In the genomic region with DNA sequence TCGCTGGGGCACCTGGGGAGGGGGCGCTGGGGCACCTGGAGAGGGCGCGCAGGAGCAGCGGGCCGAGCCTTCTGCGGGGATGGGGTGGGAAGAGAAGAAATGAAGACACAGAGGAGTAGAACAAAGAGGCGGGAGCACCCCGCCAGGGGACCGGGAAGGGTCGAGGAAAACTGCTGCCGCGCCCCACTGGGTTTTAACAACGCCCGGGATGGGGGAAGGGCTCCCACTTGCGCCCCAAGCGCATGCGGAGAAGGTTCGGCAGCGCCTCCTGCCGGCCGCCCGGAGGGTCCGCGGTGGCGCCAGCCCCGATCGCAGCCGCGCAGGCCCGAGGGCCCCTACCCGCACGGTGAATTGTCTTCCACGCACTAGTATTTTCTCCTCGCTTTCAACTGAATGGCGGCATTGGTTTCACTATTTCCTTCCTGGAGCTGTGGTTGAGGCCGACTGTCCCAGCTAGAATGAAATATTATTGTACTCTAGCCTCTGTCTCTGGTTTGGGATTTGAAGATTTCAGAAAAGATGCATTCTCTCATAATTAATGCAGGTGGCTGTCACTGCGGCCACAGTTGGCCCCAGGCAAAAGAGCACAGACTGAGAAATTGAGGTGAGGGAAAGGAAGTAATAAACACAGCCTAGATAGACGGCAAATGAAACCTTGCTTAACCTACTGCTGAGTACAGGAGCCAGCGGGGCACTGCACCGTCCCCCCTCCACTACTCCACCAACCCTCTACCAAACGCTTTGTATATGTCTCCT, we compare ENCODE assay signal across 8 cellular contexts. TPM values are rescaled to one million over a fixed set of nuclear protein-coding genes. Genes with fewer than 3 reads are reported as not detected.
DNase-seq lines count a peak whose midpoint lies in the region; ATAC-seq and TF ChIP-seq lines count a peak whose summit lies in the region.

No MANE protein-coding gene starts in this region.

- no peak overlapping the region for H3K27ac ChIP-seq in ectodermal cell (ENCODE audit: insufficient read depth, low read depth, low read length, poor library complexity, severe bottlenecking)

- peak; percentile 99 for ATAC-seq in activated CD8-positive, alpha-beta T cell treated with anti-CD3 and anti-CD28 coated beads for 36 hours

- H3K27ac Mint-ChIP-seq in activated CD8-positive, alpha-beta T cell treated with anti-CD3 and anti-CD28 coated beads for 36 hours, result peak overlapping the region; percentile 74

- CTCF ChIA-PET in activated CD8-positive, alpha-beta T cell treated with anti-CD3 and anti-CD28 coated beads for 36 hours (lab: Charles Lee), result interaction anchor here (0.6 to 8.2 kb wide), 26 partner anchors 9 to 404 kb away, joined by 3 to 77 read pairs (median 3); no protein-coding TSS in a partner anchor

- H3K36me3 ChIP-seq in MG63 (no peaks in the 10 kb centered on the region), ectodermal cell (ENCODE audit: control insufficient read depth, insufficient read depth, low read length) (no peaks in the 10 kb centered on the region)

- intact Hi-C loops in activated CD8-positive, alpha-beta T cell treated with anti-CD3 and anti-CD28 coated beads for 36 hours (cut with micrococcal nuclease), result loop anchor here (10.0 kb wide), 1 partner anchor 86 kb away; no protein-coding TSS in a partner anchor

- H3K27me3 Mint-ChIP-seq in activated CD8-positive, alpha-beta T cell treated with anti-CD3 and anti-CD28 coated beads for 36 hours, result no peaks in the 10 kb centered on the region

- no peaks in the 10 kb centered on the region for H3K9me3 ChIP-seq in MG63
- H3K9me3 ChIP-seq in ectodermal cell (ENCODE audit: control insufficient read depth, low read length), result no peaks in the 10 kb centered on the region

- peak; percentile 95 for TF ChIP-seq CTCF in activated CD8-positive, alpha-beta T cell treated with anti-CD3 and anti-CD28 coated beads for 36 hours (IDR thresholded peaks at IDR 0.05)

- peak overlapping the region; percentile 67 for H3K4me3 Mint-ChIP-seq in activated CD8-positive, alpha-beta T cell treated with anti-CD3 and anti-CD28 coated beads for 36 hours

- 13 to 14% methylated on average over 42 of the region's 42 CpGs for WGBS in ectodermal cell, 2 experiments

- H3K4me1 Mint-ChIP-seq in activated CD8-positive, alpha-beta T cell treated with anti-CD3 and anti-CD28 coated beads for 36 hours (ENCODE audit: low read depth), result peaks cover 9% of the 10 kb centered on the region

- POLR2A ChIA-PET in activated CD8-positive, alpha-beta T cell treated with anti-CD3 and anti-CD28 coated beads for 36 hours (lab: Charles Lee), result no interaction called here

- peak overlapping the region; percentile 41 for H3K4me3 ChIP-seq in MG63
- peak overlapping the region; percentile 47 for H3K4me3 ChIP-seq in ectodermal cell (ENCODE audit: insufficient read depth, low read depth, low read length)

- H3K36me3 Mint-ChIP-seq in activated CD8-positive, alpha-beta T cell treated with anti-CD3 and anti-CD28 coated beads for 36 hours (ENCODE audit: low read depth), result no peaks in the 10 kb centered on the region

- no peaks in the 10 kb centered on the region for H3K9me3 Mint-ChIP-seq in activated CD8-positive, alpha-beta T cell treated with anti-CD3 and anti-CD28 coated beads for 36 hours

- H3K4me1 ChIP-seq in ectodermal cell (ENCODE audit: control insufficient read depth, insufficient read depth, low read length), result no peaks in the 10 kb centered on the region

- H3K27me3 ChIP-seq in MG63, result 0 out of 2 replicates have a peak, but pooled peaks cover 2% of the 10 kb centered on the region
- H3K27me3 ChIP-seq in ectodermal cell (ENCODE audit: control insufficient read depth, insufficient read depth, low read length, poor library complexity, severe bottlenecking), result peaks cover 21% of the 10 kb centered on the region

- peak; percentile 77 for DNase-seq in ELF-1 (ENCODE audit: low read depth, low spot score)
- DNase-seq in H4 (ENCODE audit: low spot score), result peak; percentile 23
- peak; percentile 70 for DNase-seq in MG63
- peak; percentile 89 for DNase-seq in activated CD8-positive, alpha-beta T cell treated with anti-CD3 and anti-CD28 coated beads for 36 hours
- peak; percentile 63 to 77 for DNase-seq in lung microvascular endothelial cell (ENCODE audit: low read depth in 2 of 2)
- peak; percentile 64 to 75 (median 74) for DNase-seq in stimulated activated CD4-positive, alpha-beta T cell treated with anti-CD3 and anti-CD28 coated beads, TNF-alpha, amount 100 ng/mL, for 4 hours (ENCODE audit: low read depth in 3 of 3)
- no peak for DNase-seq in cerebellar nuclear complex (lab: John Stamatoyannopoulos, UW)

RNA-seq across cellular contexts. Expression of gene MAB21L3, which starts 57.3 kb away (rescaled TPM):
- not detected in 2 replicates for total RNA-seq in H4 (2014; rRNA removed; shearing (Covaris generic))
- total RNA-seq in MG63 (2014; rRNA removed; shearing (Covaris generic); ENCODE audit: low replicate concordance), result 1.3 TPM in 1 of 2 replicates, not detected in the other
- total RNA-seq in activated CD8-positive, alpha-beta T cell treated with anti-CD3 and anti-CD28 coated beads for 36 hours, result not detected
- polyA plus RNA-seq in ectodermal cell (2013, experiment 1 of 4), result not detected
- polyA plus RNA-seq in ectodermal cell (2013, experiment 2 of 4), result not detected
- not detected for polyA plus RNA-seq in ectodermal cell (2013, experiment 3 of 4)
- not detected for polyA plus RNA-seq in ectodermal cell (2013, experiment 4 of 4)
- total RNA-seq in lung microvascular endothelial cell, result not detected in 2 replicates

Comparison
In these comparisons a context has a peak if more than half of its experiments do, and no peak if none do; other contexts are left out.
1. DNase-seq: peak in ELF-1 (single experiment), H4 (single experiment), MG63 (single experiment), activated CD8-positive, alpha-beta T cell treated with anti-CD3 and anti-CD28 coated beads for 36 hours (single experiment), lung microvascular endothelial cell (2 of 2) and stimulated activated CD4-positive, alpha-beta T cell treated with anti-CD3 and anti-CD28 coated beads, TNF-alpha, amount 100 ng/mL, for 4 hours (3 of 3); none in cerebellar nuclear complex (0 of 2).